16 cellular contexts compared by ENCODE assay signal in the genomic region with DNA sequence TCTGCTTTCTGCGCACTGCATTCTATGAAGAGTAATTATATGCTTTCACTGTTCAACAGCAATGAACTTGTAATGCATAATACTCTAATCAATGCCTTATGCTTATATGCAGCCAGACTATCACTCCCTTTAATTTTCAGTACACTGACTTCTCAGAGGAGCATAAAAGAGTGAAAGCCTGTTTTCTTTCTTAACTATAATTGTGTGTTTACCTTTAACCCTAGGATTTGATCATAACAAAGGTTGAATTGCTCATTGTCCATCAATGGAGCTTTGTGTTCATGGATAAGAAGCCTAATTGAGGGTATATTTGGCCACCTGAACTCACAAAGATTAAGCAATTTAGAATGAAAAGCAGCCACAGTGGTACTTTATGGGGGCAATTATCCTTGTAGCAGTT.
"Had no signal": no experiment of that assay in that cellular context is flagged by ENCODE, and none has a peak within 500 bp of the region (broad histone marks: within the 10 kb centered on the region; RNA-seq: fewer than 3 reads in every experiment).

No MANE protein-coding gene starts in this region.

- H3K4me3 ChIP-seq: heart right ventricle, psoas muscle, right lobe of liver had no signal

- DNase-seq: activated CD4-positive, alpha-beta T cell treated with anti-CD3 and anti-CD28 coated beads, Interleukin-2, amount 50 U/mL, for 1 hour; activated CD4-positive, CD25-positive, alpha-beta regulatory T cell; activated T-cell treated with anti-CD3 and anti-CD28 coated beads for 4 hours; central memory CD4-positive, alpha-beta T cell; cortex of kidney; effector memory CD4-positive, alpha-beta T cell; heart right ventricle; mammary epithelial cell; naive thymus-derived CD8-positive, alpha-beta T cell; occipital lobe; psoas muscle; right lobe of liver; stimulated activated naive CD4-positive, alpha-beta T cell; substantia nigra; trophoblast cell had no signal

- H3K9me3 ChIP-seq: psoas muscle had no signal

- H3K27me3 ChIP-seq: heart right ventricle, right lobe of liver had no signal

- H3K27ac ChIP-seq: heart right ventricle, psoas muscle, right lobe of liver had no signal

- H3K36me3 ChIP-seq: heart right ventricle, right lobe of liver had no signal

- ATAC-seq: heart right ventricle; left lobe of liver; naive thymus-derived CD8-positive, alpha-beta T cell; psoas muscle; right lobe of liver had no signal
